ENCODE assay signal across 17 cellular contexts in the genomic region with DNA sequence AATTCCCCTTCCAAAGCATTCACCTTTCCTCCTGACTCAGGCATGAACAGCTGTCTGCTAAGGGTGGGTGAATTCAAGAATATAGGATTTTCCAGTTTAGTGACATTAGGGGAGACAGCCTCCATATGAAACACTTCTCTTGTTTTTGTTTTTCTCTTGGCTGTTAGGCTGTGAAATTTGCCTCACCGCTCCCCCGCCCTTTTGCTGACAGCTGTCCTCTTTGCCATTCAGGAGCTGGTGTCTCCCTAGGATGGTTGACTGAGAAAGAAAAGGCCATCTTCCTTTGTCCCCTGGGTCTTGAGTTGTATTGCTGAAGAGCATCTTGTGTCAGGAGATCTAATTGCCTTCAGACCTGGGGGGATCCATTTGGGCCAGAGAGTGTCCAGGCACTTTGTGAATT. TPM values are rescaled to one million over a fixed set of nuclear protein-coding genes. Genes with fewer than 3 reads are reported as not detected.
"Had no signal": no experiment of that assay in that cellular context is flagged by ENCODE, and none has a peak within 500 bp of the region (broad histone marks: within the 10 kb centered on the region; RNA-seq: fewer than 3 reads in every experiment).

No MANE protein-coding gene starts in this region.

- H3K27me3 ChIP-seq: cardiac muscle cell, foreskin keratinocyte, pancreas, right lobe of liver had no signal

- H3K4me3 Mint-ChIP-seq: activated CD4-positive, alpha-beta memory T cell treated with anti-CD3 and anti-CD28 coated beads, Interleukin-2, amount 10 ng/mL, durations not matched to agents 7 days and 5 days; activated CD8-positive, alpha-beta memory T cell treated with anti-CD3 and anti-CD28 coated beads, Interleukin-2, amount 10 ng/mL, durations not matched to agents 7 days and 5 days; activated naive CD8-positive, alpha-beta T cell treated with anti-CD3 and anti-CD28 coated beads for 36 hours; stimulated activated memory B cell treated with anti-CD40 and anti-IgM and Interleukin-4, amounts not matched to agents 10 μg/mL and 1 μg/mL and 100 μg/mL, for 72 hours; T-helper 2 cell treated with Interferon-gamma antibody and Interleukin-4, amounts not matched to agents 5 μg/mL and 100 μg/mL, for 36 hours had no signal

- H3K4me1 Mint-ChIP-seq: activated CD4-positive, alpha-beta memory T cell treated with anti-CD3 and anti-CD28 coated beads, Interleukin-2, amount 10 ng/mL, durations not matched to agents 7 days and 5 days; activated CD8-positive, alpha-beta memory T cell treated with anti-CD3 and anti-CD28 coated beads, Interleukin-2, amount 10 ng/mL, durations not matched to agents 7 days and 5 days; activated naive CD8-positive, alpha-beta T cell treated with anti-CD3 and anti-CD28 coated beads for 36 hours had no signal

- ATAC-seq: activated CD8-positive, alpha-beta memory T cell treated with anti-CD3 and anti-CD28 coated beads, Interleukin-2, amount 10 ng/mL, durations not matched to agents 7 days and 5 days; lower lobe of right lung; pancreas; right lobe of liver; stimulated activated memory B cell treated with anti-CD40 and anti-IgM and Interleukin-4, amounts not matched to agents 10 μg/mL and 1 μg/mL and 100 μg/mL, for 72 hours had no signal

- H3K4me3 ChIP-seq: cardiac muscle cell, lower lobe of right lung, pancreas, right lobe of liver, smooth muscle cell, thoracic aorta had no signal

- H3K9me3 ChIP-seq: pancreas, right lobe of liver had no signal

- H3K36me3 ChIP-seq: cardiac muscle cell, thoracic aorta had no signal

- H3K27ac ChIP-seq: cardiac muscle cell, foreskin keratinocyte, lower lobe of right lung, pancreas, right lobe of liver, thoracic aorta had no signal

- H3K27me3 Mint-ChIP-seq: activated CD4-positive, alpha-beta memory T cell treated with anti-CD3 and anti-CD28 coated beads, Interleukin-2, amount 10 ng/mL, durations not matched to agents 7 days and 5 days; activated CD8-positive, alpha-beta memory T cell treated with anti-CD3 and anti-CD28 coated beads, Interleukin-2, amount 10 ng/mL, durations not matched to agents 7 days and 5 days; activated naive CD8-positive, alpha-beta T cell treated with anti-CD3 and anti-CD28 coated beads for 36 hours; stimulated activated memory B cell treated with anti-CD40 and anti-IgM and Interleukin-4, amounts not matched to agents 10 μg/mL and 1 μg/mL and 100 μg/mL, for 72 hours had no signal

- DNase-seq: activated CD4-positive, alpha-beta memory T cell treated with anti-CD3 and anti-CD28 coated beads, Interleukin-2, amount 10 ng/mL, durations not matched to agents 7 days and 5 days; activated CD4-positive, alpha-beta T cell treated with anti-CD3 and anti-CD28 coated beads for 4 hours; activated CD8-positive, alpha-beta memory T cell treated with anti-CD3 and anti-CD28 coated beads, Interleukin-2, amount 10 ng/mL, durations not matched to agents 7 days and 5 days; activated naive CD8-positive, alpha-beta T cell treated with anti-CD3 and anti-CD28 coated beads for 36 hours; amniotic stem cell; dermis blood vessel endothelial cell; foreskin keratinocyte; lower lobe of right lung; midbrain; pancreas; right lobe of liver; stimulated activated CD4-positive, alpha-beta T cell treated with anti-CD3 and anti-CD28 coated beads, Interleukin-4, amount 100 ng/mL, for 24 hours had no signal

- H3K4me1 ChIP-seq: foreskin keratinocyte, pancreas, right lobe of liver had no signal

- H3K27ac Mint-ChIP-seq: activated CD4-positive, alpha-beta memory T cell treated with anti-CD3 and anti-CD28 coated beads, Interleukin-2, amount 10 ng/mL, durations not matched to agents 7 days and 5 days; activated CD8-positive, alpha-beta memory T cell treated with anti-CD3 and anti-CD28 coated beads, Interleukin-2, amount 10 ng/mL, durations not matched to agents 7 days and 5 days; activated naive CD8-positive, alpha-beta T cell treated with anti-CD3 and anti-CD28 coated beads for 36 hours; stimulated activated memory B cell treated with anti-CD40 and anti-IgM and Interleukin-4, amounts not matched to agents 10 μg/mL and 1 μg/mL and 100 μg/mL, for 72 hours; T-helper 2 cell treated with Interferon-gamma antibody and Interleukin-4, amounts not matched to agents 5 μg/mL and 100 μg/mL, for 36 hours had no signal

RNA-seq across cellular contexts. Expression of gene LRRC4, which starts 56.6 kb away (rescaled TPM):
- total RNA-seq: activated CD4-positive, alpha-beta memory T cell treated with anti-CD3 and anti-CD28 coated beads, Interleukin-2, amount 10 ng/mL, durations not matched to agents 7 days and 5 days; activated CD8-positive, alpha-beta memory T cell treated with anti-CD3 and anti-CD28 coated beads, Interleukin-2, amount 10 ng/mL, durations not matched to agents 7 days and 5 days; activated naive CD8-positive, alpha-beta T cell treated with anti-CD3 and anti-CD28 coated beads for 36 hours; smooth muscle cell had no signal
- polyA plus RNA-seq: smooth muscle cell had no signal
